In genomic region chr20:21705466-21706344, GRCh38 we compare ENCODE assay signal across 17 cellular contexts. TPM values are rescaled to one million over a fixed set of nuclear protein-coding genes. Genes with fewer than 3 reads are reported as not detected.
DNase-seq lines count a peak whose midpoint lies in the region; ATAC-seq, FAIRE-seq and TF ChIP-seq lines count a peak whose summit lies in the region.
"Had no signal": no experiment of that assay in that cellular context is flagged by ENCODE, and none has a peak within 500 bp of the region (broad histone marks: within the 10 kb centered on the region; RNA-seq: fewer than 3 reads in every experiment).

Gene PAX1 (plus strand): TSS chr20:21705664. CDS start chr20:21705713, 49 bp downstream.

- H3K23ac ChIP-seq in H1 (ENCODE audit: insufficient read length), result no peak within 1 kb of the TSS
- H3K23ac ChIP-seq in mesenchymal stem cell (ENCODE audit: low read length in 2 of 2), result no peak within 1 kb of the TSS

- 0 out of 2 replicates have a peak within 1 kb of the TSS, but pooled peaks have one; percentile 6 for H2BK15ac ChIP-seq in H1 (ENCODE audit: low read length)
- H2BK15ac ChIP-seq in mesenchymal stem cell (ENCODE audit: low read depth, poor library complexity, severe bottlenecking), result no peak within 1 kb of the TSS

- H2BK12ac ChIP-seq in H1 (ENCODE audit: low read depth, low read length) (peak within 1 kb of the TSS; percentile 77; the same call in 1 of the 2 replicates), mesenchymal stem cell (ENCODE audit: low read length in 2 of 2) (no peak within 1 kb of the TSS)

- H3K14ac ChIP-seq in H1 (ENCODE audit: insufficient read length) (no peak within 1 kb of the TSS), mesenchymal stem cell (ENCODE audit: low read length in 2 of 2) (no peak within 1 kb of the TSS)

- H3K79me2 ChIP-seq in H1 (ENCODE audit: control insufficient read depth in 1 of 2, insufficient read depth in 2 of 2, low read length in 2 of 2), result no peaks in the 10 kb centered on the region

- H4K5ac ChIP-seq in H1 (ENCODE audit: insufficient read length, low read depth, low read length), result no peak within 1 kb of the TSS

- H3K79me1 ChIP-seq in H1 (ENCODE audit: low read depth, low read length), result no peaks in the 10 kb centered on the region
- H3K79me1 ChIP-seq in mesenchymal stem cell (replicated peaks; ENCODE audit: low read length, poor library complexity, severe bottlenecking), result no peaks in the 10 kb centered on the region

- H4K20me1 ChIP-seq in H1 (replicated peaks in 1 of 2; ENCODE audit: control insufficient read depth in 1 of 2, insufficient read depth in 2 of 2, low read length in 2 of 2), result peaks cover 32 to 58% of the 10 kb centered on the region in 2 experiments

- H3K4me1 ChIP-seq in HUES6 (ENCODE audit: control insufficient read depth, insufficient read depth, low read length) (peaks cover 28% of the 10 kb centered on the region), H1 (replicated peaks in 1 of 4; ENCODE audit: control insufficient read depth in 3 of 4, insufficient read depth in 4 of 4, low read length in 3 of 4) (peaks cover 0 to 32% (median 15%) of the 10 kb centered on the region in 4 experiments; a peak in 6 of 7 replicates), mesenchymal stem cell (ENCODE audit: control insufficient read depth, insufficient read depth, low read depth, low read length) (peaks cover 5% of the 10 kb centered on the region), adrenal gland (replicated peaks in 1 of 2) (no peaks in the 10 kb centered on the region)

- no peak within 1 kb of the TSS; the same call in 1 of the 2 replicates for H3K18ac ChIP-seq in H1 (ENCODE audit: extremely low read depth, low read length)
- H3K18ac ChIP-seq in mesenchymal stem cell (ENCODE audit: low read depth in 1 of 2, low read length in 2 of 2), result no peak within 1 kb of the TSS

- no peak within 1 kb of the TSS for H2AFZ ChIP-seq in H1 (ENCODE audit: low read length)
- no peak within 1 kb of the TSS for H2AFZ ChIP-seq in mesenchymal stem cell (ENCODE audit: low read depth, low read length)

- H3K9ac ChIP-seq in HUES6 (ENCODE audit: low read length) (no peak within 1 kb of the TSS), H1 (replicated peaks in 1 of 4; ENCODE audit: extremely low read depth in 1 of 4, low read depth in 3 of 4, low read length in 3 of 4) (no peak within 1 kb of the TSS), mesenchymal stem cell (ENCODE audit: low read length) (no peak within 1 kb of the TSS)

- H4K8ac ChIP-seq in H1 (ENCODE audit: extremely low read depth, insufficient read depth, low read length), result peak within 1 kb of the TSS; percentile 73
- no peak within 1 kb of the TSS for H4K8ac ChIP-seq in mesenchymal stem cell (ENCODE audit: low read length)

- H3K9me3 ChIP-seq in HUES6 (ENCODE audit: control insufficient read depth, insufficient read depth, low read depth, low read length) (no peaks in the 10 kb centered on the region), H1 (ENCODE audit: insufficient read depth in 2 of 2, low read depth in 1 of 2, low read length in 1 of 2) (no peaks in the 10 kb centered on the region; a peak in 1 of 4 replicates), mesenchymal stem cell (ENCODE audit: control insufficient read depth, low read length) (no peaks in the 10 kb centered on the region), adrenal gland (replicated peaks in 1 of 3) (no peaks in the 10 kb centered on the region)

- peak within 1 kb of the TSS; percentile 5 to 44 for H3K4me2 ChIP-seq in H1 (ENCODE audit: insufficient read depth in 1 of 2, low read depth in 2 of 2, low read length in 2 of 2)
- H3K4me2 ChIP-seq in mesenchymal stem cell (ENCODE audit: low read length, poor library complexity, severe bottlenecking), result no peak within 1 kb of the TSS

- CTCF ChIA-PET in H1 (lab: Charles Lee; ENCODE audit: partially characterized antibody), result interaction anchor here (0.6 to 3.2 kb wide), 18 partner anchors 9 to 881 kb away, joined by 3 to 12 read pairs (median 4); no protein-coding TSS in a partner anchor

- TF ChIP-seq EP300 in H1 (IDR thresholded peaks at IDR 0.05; ENCODE audit: borderline replicate concordance in 1 of 2, low read depth in 2 of 2, low read length in 2 of 2), result no peak

- peaks cover 4% of the 10 kb centered on the region for H3K23me2 ChIP-seq in H1 (ENCODE audit: low read depth, low read length)

- H2AK5ac ChIP-seq in H1 (ENCODE audit: low read depth, low read length) (no peak within 1 kb of the TSS), mesenchymal stem cell (ENCODE audit: low read length, severe bottlenecking) (no peak within 1 kb of the TSS)

- H3K27me3 Mint-ChIP-seq in neural crest cell (ENCODE audit: low read depth) (peaks cover 98% of the 10 kb centered on the region), natural killer cell (ENCODE audit: low read depth in 2 of 2) (peaks cover 61 to 68% of the 10 kb centered on the region in 2 donors)

- peak within 1 kb of the TSS; percentile 43 for H3K4me3 ChIP-seq in HUES6 (ENCODE audit: low read depth, low read length)
- peak within 1 kb of the TSS in 3 of 4 experiments; percentile 2 to 41 (median 14); a peak in 4 of 8 replicates for H3K4me3 ChIP-seq in H1 (ENCODE audit: extremely low read depth in 1 of 4, insufficient read depth in 2 of 4, low read depth in 3 of 4, low read length in 4 of 4)
- H3K4me3 ChIP-seq in mesenchymal stem cell (ENCODE audit: insufficient read depth in 1 of 2, low read depth in 1 of 2, low read length in 2 of 2), result no peak within 1 kb of the TSS
- H3K4me3 ChIP-seq in adrenal gland, result no peak within 1 kb of the TSS

- POLR2A ChIA-PET in H1 (lab: Charles Lee; ENCODE audit: partially characterized antibody), result interaction anchor here (0.8 to 1.3 kb wide), 2 partner anchors 8 to 9 kb away, joined by 3 to 8 read pairs; no protein-coding TSS in a partner anchor

- no peak within 1 kb of the TSS for H2BK20ac ChIP-seq in H1 (ENCODE audit: low read length)

- no peaks in the 10 kb centered on the region for H3K36me3 Mint-ChIP-seq in neural crest cell (ENCODE audit: low read depth)
- no peaks in the 10 kb centered on the region for H3K36me3 Mint-ChIP-seq in natural killer cell
- H3K36me3 Mint-ChIP-seq: activated naive CD4-positive, alpha-beta T cell treated with anti-CD3 and anti-CD28 coated beads, Interleukin-2, amount 50 U/mL, for 24 hours had no signal

- TF ChIP-seq CTCF in H1 (IDR thresholded peaks at IDR 0.05; ENCODE audit: control extremely low read depth in 1 of 3, insufficient read depth in 1 of 3, low read depth in 1 of 3, low read length in 3 of 3), result no peak
- no peak for TF ChIP-seq CTCF in neural crest cell (conservative IDR thresholded peaks at IDR 0.05)
- TF ChIP-seq CTCF in adrenal gland (IDR thresholded peaks at IDR 0.05), result no peak
- no peak for TF ChIP-seq CTCF in natural killer cell (IDR thresholded peaks at IDR 0.05)

- H4K91ac ChIP-seq in H1 (replicated peaks; ENCODE audit: insufficient read length, low read length), result no peak within 1 kb of the TSS
- no peak within 1 kb of the TSS for H4K91ac ChIP-seq in mesenchymal stem cell (ENCODE audit: low read length)

- H3K27ac Mint-ChIP-seq in neural crest cell (ENCODE audit: unreplicated experiment), result no peak within 1 kb of the TSS
- no peak within 1 kb of the TSS for H3K27ac Mint-ChIP-seq in natural killer cell
- H3K27ac Mint-ChIP-seq: activated CD4-positive, alpha-beta memory T cell treated with anti-CD3 and anti-CD28 coated beads, Interleukin-2, amount 10 ng/mL, durations not matched to agents 7 days and 5 days; activated naive CD4-positive, alpha-beta T cell treated with anti-CD3 and anti-CD28 coated beads, Interleukin-2, amount 50 U/mL, for 24 hours had no signal

- no peak within 1 kb of the TSS for H3K56ac ChIP-seq in H1 (replicated peaks; ENCODE audit: insufficient read length, low read depth, low read length)

- H3K36me3 ChIP-seq in HUES6 (ENCODE audit: control insufficient read depth, insufficient read depth, low read length), result no peaks in the 10 kb centered on the region
- H3K36me3 ChIP-seq in H1 (ENCODE audit: control insufficient read depth in 2 of 4, insufficient read depth in 4 of 4, low read length in 3 of 4), result peaks cover 0 to 11% (median 0%) of the 10 kb centered on the region in 4 experiments; a peak in 1 of 8 replicates
- H3K36me3 ChIP-seq in mesenchymal stem cell (ENCODE audit: control insufficient read depth in 1 of 2, insufficient read depth in 2 of 2, low read depth in 1 of 2, low read length in 2 of 2), result no peaks in the 10 kb centered on the region
- no peaks in the 10 kb centered on the region for H3K36me3 ChIP-seq in adrenal gland (replicated peaks in 1 of 2)

- TF ChIP-seq RAD21 in H1 (IDR thresholded peaks at IDR 0.05 in 1 of 2, conservative IDR thresholded peaks at IDR 0.05 in 1 of 2; ENCODE audit: low read depth in 2 of 2, low read length in 2 of 2), result no peak

- no peak within 1 kb of the TSS for H3K27ac ChIP-seq in HUES6 (ENCODE audit: low read depth, low read length)
- no peak within 1 kb of the TSS for H3K27ac ChIP-seq in H1 (ENCODE audit: low read depth, low read length)
- no peak within 1 kb of the TSS for H3K27ac ChIP-seq in mesenchymal stem cell (ENCODE audit: low read length, poor library complexity, severe bottlenecking)
- no peak within 1 kb of the TSS for H3K27ac ChIP-seq in adrenal gland

- peaks cover 11% of the 10 kb centered on the region for H3K4me1 Mint-ChIP-seq in neural crest cell
- H3K4me1 Mint-ChIP-seq in natural killer cell, result no peaks in the 10 kb centered on the region
- H3K4me1 Mint-ChIP-seq: activated CD4-positive, alpha-beta memory T cell treated with anti-CD3 and anti-CD28 coated beads, Interleukin-2, amount 10 ng/mL, durations not matched to agents 7 days and 5 days had no signal

- no peaks in the 10 kb centered on the region for H3K9me3 Mint-ChIP-seq in neural crest cell
- no peaks in the 10 kb centered on the region for H3K9me3 Mint-ChIP-seq in natural killer cell
- H3K9me3 Mint-ChIP-seq: activated CD4-positive, alpha-beta memory T cell treated with anti-CD3 and anti-CD28 coated beads, Interleukin-2, amount 10 ng/mL, durations not matched to agents 7 days and 5 days; activated naive CD4-positive, alpha-beta T cell treated with anti-CD3 and anti-CD28 coated beads, Interleukin-2, amount 50 U/mL, for 24 hours had no signal

- no peak for TF ChIP-seq POLR2A in H1 (IDR thresholded peaks at IDR 0.05; ENCODE audit: control extremely low read depth in 1 of 2, low read depth in 2 of 2, low read length in 2 of 2)
- TF ChIP-seq POLR2A in adrenal gland (IDR thresholded peaks at IDR 0.05), result no peak

- FAIRE-seq in H1 (lab: Jason Lieb, UNC), result no peak

- peak; percentile 38 for DNase-seq in COR-L47 (lab: John Stamatoyannopoulos, UW)
- no peak for DNase-seq in H1 (ENCODE audit: low read depth in 1 of 2, low spot score in 2 of 2)
- DNase-seq in neural crest cell (ENCODE audit: low read depth, low spot score), result no peak
- DNase-seq in mesenchymal stem cell, result no peak
- DNase-seq in adrenal gland, result no peak
- no peak for DNase-seq in natural killer cell
- DNase-seq: activated CD4-positive, alpha-beta memory T cell treated with anti-CD3 and anti-CD28 coated beads, Interleukin-2, amount 10 ng/mL, durations not matched to agents 7 days and 5 days; effector CD4-positive, alpha-beta T cell; head of caudate nucleus; NCI-H345; stimulated activated CD4-positive, alpha-beta T cell treated with anti-CD3 and anti-CD28 coated beads, Interleukin-1b, Interleukin-23, amount 100 ng/mL, for 48 hours had no signal

- H3K4ac ChIP-seq in H1 (replicated peaks; ENCODE audit: insufficient read length, low read depth, low read length), result no peak within 1 kb of the TSS
- no peak within 1 kb of the TSS for H3K4ac ChIP-seq in mesenchymal stem cell (ENCODE audit: low read depth in 1 of 2, low read length in 2 of 2)

- H2BK5ac ChIP-seq in H1 (ENCODE audit: low read depth, low read length) (no peak within 1 kb of the TSS), mesenchymal stem cell (ENCODE audit: low read depth, low read length, poor library complexity, severe bottlenecking) (no peak within 1 kb of the TSS)

- 6% methylated on average over 12 of the region's 80 CpGs; no CpG with 5 or more reads in 1 of the 2 experiments for WGBS in H1 (ENCODE audit: extremely low coverage in 1 of 2, insufficient coverage in 1 of 2, insufficient read length in 1 of 2, insufficient replicate concordance in 2 of 2, low coverage in 1 of 2, low lambda C conversion rate in 2 of 2, missing lambda C conversion rate in 1 of 2), 2 experiments
- under 1% methylated on average over 52 of the region's 80 CpGs for WGBS in mesenchymal stem cell
- 0 to 2% (median 1%) methylated on average over 22 to 80 of the region's 80 CpGs for WGBS in adrenal gland, 4 donors

- ATAC-seq in natural killer cell (no peak), HG03457 (IDR thresholded peaks at IDR 0.05; ENCODE audit: unreplicated experiment) (no peak)

- peaks cover 100% of the 10 kb centered on the region for H3K27me3 ChIP-seq in HUES6 (ENCODE audit: control insufficient read depth, insufficient read depth, low read length)
- H3K27me3 ChIP-seq in H1 (replicated peaks in 1 of 4; ENCODE audit: control insufficient read depth in 3 of 4, extremely low read depth in 1 of 4, insufficient read depth in 3 of 4, low read length in 3 of 4), result peaks cover 97 to 100% (median 99%) of the 10 kb centered on the region in 4 experiments
- peaks cover 89 to 97% of the 10 kb centered on the region in 2 experiments for H3K27me3 ChIP-seq in mesenchymal stem cell (ENCODE audit: control insufficient read depth in 1 of 2, insufficient read depth in 1 of 2, low read length in 2 of 2)
- H3K27me3 ChIP-seq in adrenal gland, result peaks cover 80% of the 10 kb centered on the region

- intact Hi-C loops in adrenal gland (cut with DNase I), result no loop called here
- intact Hi-C loops in natural killer cell (cut with micrococcal nuclease), result no loop called here

- H2BK120ac ChIP-seq in H1 (replicated peaks; ENCODE audit: low read depth, low read length) (no peak within 1 kb of the TSS), mesenchymal stem cell (ENCODE audit: low read depth, low read length) (no peak within 1 kb of the TSS)

- H3K4me3 Mint-ChIP-seq in neural crest cell (peak within 1 kb of the TSS; percentile 27), natural killer cell (no peak within 1 kb of the TSS)
- H3K4me3 Mint-ChIP-seq: activated CD4-positive, alpha-beta memory T cell treated with anti-CD3 and anti-CD28 coated beads, Interleukin-2, amount 10 ng/mL, durations not matched to agents 7 days and 5 days; activated naive CD4-positive, alpha-beta T cell treated with anti-CD3 and anti-CD28 coated beads, Interleukin-2, amount 50 U/mL, for 24 hours had no signal

RNA-seq across cellular contexts. Expression of gene PAX1, which starts in this region (rescaled TPM):
- not detected in 2 replicates for total RNA-seq in H1 (2021; fragmentation: NEBNext Ultra II Directional; extraction: Animal tissue kit (Norgen Biotek cat#: 25700))
- not detected in 2 replicates for polyA plus RNA-seq in H1 (2011; rRNA removed)
- polyA plus RNA-seq in H1 (2011; cell fraction: cytosol; rRNA removed), result not detected
- not detected for polyA plus RNA-seq in H1 (2011; cell fraction: nucleus; rRNA removed)
- not detected in 4 replicates for polyA plus RNA-seq in H1 (2012, experiment 1 of 2)
- not detected for polyA plus RNA-seq in H1 (2012, experiment 2 of 2)
- polyA plus RNA-seq in H1 (2013, experiment 1 of 2), result not detected
- polyA plus RNA-seq in H1 (2013, experiment 2 of 2), result not detected
- not detected in 2 replicates for polyA minus RNA-seq in H1 (2011; rRNA and poly(A)+ RNA removed)
- not detected for polyA minus RNA-seq in H1 (2011; cell fraction: cytosol; rRNA and poly(A)+ RNA removed)
- not detected for polyA minus RNA-seq in H1 (2011; cell fraction: nucleus; rRNA and poly(A)+ RNA removed)
- total RNA-seq in neural crest cell, result not detected in 2 replicates
- not detected for polyA plus RNA-seq in mesenchymal stem cell (2013, experiment 1 of 2)
- polyA plus RNA-seq in mesenchymal stem cell (2013, experiment 2 of 2), result not detected
- total RNA-seq in adrenal gland, result not detected
- not detected for polyA plus RNA-seq in adrenal gland
- not detected for total RNA-seq in natural killer cell
- total RNA-seq: activated CD4-positive, alpha-beta memory T cell treated with anti-CD3 and anti-CD28 coated beads, Interleukin-2, amount 10 ng/mL, durations not matched to agents 7 days and 5 days; HT1080; myocyte; SK-MEL-5 had no signal

Comparison
In these comparisons a context has a peak if more than half of its experiments do, and no peak if none do; other contexts are left out.
1. H3K4me3 ChIP-seq: peak in HUES6 (single experiment) and H1 (3 of 4); none in mesenchymal stem cell (0 of 2) and adrenal gland (0 of 4).